14 cellular contexts compared by ENCODE assay signal in genomic region chr3:106628407-106628806, GRCh38.
A peak's percentile ranks its signal among the peaks of the same experiment; 100 is the strongest.
DNase-seq lines count a peak whose midpoint lies in the region; ATAC-seq and TF ChIP-seq lines count a peak whose summit lies in the region.
"Had no signal": no experiment of that assay in that cellular context is flagged by ENCODE, and none has a peak within 500 bp of the region (broad histone marks: within the 10 kb centered on the region; RNA-seq: fewer than 3 reads in every experiment).

No MANE protein-coding gene starts in this region.

- H3K4me1 ChIP-seq in A673 (ENCODE audit: insufficient read depth, low read length, poor library complexity, severe bottlenecking), result peaks cover 44% of the 10 kb centered on the region
- H3K4me1 ChIP-seq in RWPE2 (ENCODE audit: insufficient read depth, poor library complexity, severe bottlenecking), result no peaks in the 10 kb centered on the region
- H3K4me1 ChIP-seq in naive thymus-derived CD4-positive, alpha-beta T cell (ENCODE audit: control insufficient read depth in 2 of 2, insufficient read depth in 2 of 2, low read length in 2 of 2), result no peaks in the 10 kb centered on the region
- no peaks in the 10 kb centered on the region for H3K4me1 ChIP-seq in mucosa of descending colon (ENCODE audit: low read depth)
- H3K4me1 ChIP-seq: BE2C, body of pancreas, esophagus squamous epithelium had no signal

- no peak overlapping the region for H3K4me3 Mint-ChIP-seq in naive thymus-derived CD4-positive, alpha-beta T cell
- H3K4me3 Mint-ChIP-seq in activated CD8-positive, alpha-beta memory T cell treated with anti-CD3 and anti-CD28 coated beads, Interleukin-2, amount 10 ng/mL, durations not matched to agents 7 days and 5 days, result no peak overlapping the region

- intact Hi-C loops in A673 (cut with micrococcal nuclease; ENCODE audit: unreplicated experiment) (no loop called here), mucosa of descending colon (cut with DNase I, micrococcal nuclease) (no loop called here)
- intact Hi-C loops in naive thymus-derived CD4-positive, alpha-beta T cell (cut with micrococcal nuclease), result no loop called here

- CTCF ChIA-PET in A673 (lab: Charles Lee), result no interaction called here
- CTCF ChIA-PET in naive thymus-derived CD4-positive, alpha-beta T cell (lab: Charles Lee), result no interaction called here
- CTCF ChIA-PET in activated CD8-positive, alpha-beta memory T cell treated with anti-CD3 and anti-CD28 coated beads, Interleukin-2, amount 10 ng/mL, durations not matched to agents 7 days and 5 days (lab: Charles Lee), result no interaction called here

- no peak overlapping the region for H3K27ac Mint-ChIP-seq in naive thymus-derived CD4-positive, alpha-beta T cell
- H3K27ac Mint-ChIP-seq in activated CD8-positive, alpha-beta memory T cell treated with anti-CD3 and anti-CD28 coated beads, Interleukin-2, amount 10 ng/mL, durations not matched to agents 7 days and 5 days, result no peak overlapping the region

- peak; percentile 60 for DNase-seq in A673 (ENCODE audit: low spot score)
- DNase-seq in RWPE2 (ENCODE audit: low spot score), result no peak
- peak; percentile 55 for DNase-seq in fibroblast of gingiva (ENCODE audit: low read depth)
- DNase-seq in naive thymus-derived CD4-positive, alpha-beta T cell, result no peak
- DNase-seq in HuH-7 (ENCODE audit: low spot score), result no peak
- DNase-seq in mucosa of descending colon, result no peak
- DNase-seq in activated CD8-positive, alpha-beta memory T cell treated with anti-CD3 and anti-CD28 coated beads, Interleukin-2, amount 10 ng/mL, durations not matched to agents 7 days and 5 days, result no peak
- DNase-seq: activated CD8-positive, alpha-beta memory T cell treated with anti-CD3 and anti-CD28 coated beads, Interleukin-2, amount 50 U/mL, for 48 hours; BE2C; body of pancreas; esophagus squamous epithelium; NCI-H187; stimulated activated naive CD4-positive, alpha-beta T cell treated with Interleukin-2 at 50 U/mL for 16 hours had no signal

- peaks cover 0 to 7% (median 0%) of the 10 kb centered on the region in 5 donors for H3K36me3 Mint-ChIP-seq in naive thymus-derived CD4-positive, alpha-beta T cell
- H3K36me3 Mint-ChIP-seq in activated CD8-positive, alpha-beta memory T cell treated with anti-CD3 and anti-CD28 coated beads, Interleukin-2, amount 10 ng/mL, durations not matched to agents 7 days and 5 days, result peaks cover 8% of the 10 kb centered on the region

- H3K27ac ChIP-seq in A673 (ENCODE audit: low read depth, low read length, poor library complexity, severe bottlenecking) (peak overlapping the region; percentile 90), RWPE2 (ENCODE audit: poor library complexity, severe bottlenecking) (no peak overlapping the region)
- H3K27ac ChIP-seq in naive thymus-derived CD4-positive, alpha-beta T cell (ENCODE audit: low read depth, low read length), result no peak overlapping the region
- H3K27ac ChIP-seq: body of pancreas, esophagus squamous epithelium had no signal

- H3K27me3 ChIP-seq in A673 (replicated peaks; ENCODE audit: insufficient read depth, low read depth, low read length, poor library complexity) (no peaks in the 10 kb centered on the region), RWPE2 (ENCODE audit: insufficient read depth, poor library complexity, severe bottlenecking) (no peaks in the 10 kb centered on the region)
- no peaks in the 10 kb centered on the region for H3K27me3 ChIP-seq in naive thymus-derived CD4-positive, alpha-beta T cell (ENCODE audit: control insufficient read depth in 2 of 2, insufficient read depth in 2 of 2, low read length in 2 of 2)
- H3K27me3 ChIP-seq: BE2C, body of pancreas, esophagus squamous epithelium had no signal

- peak; percentile 34 for ATAC-seq in GM21786 (IDR thresholded peaks at IDR 0.05; ENCODE audit: unreplicated experiment)
- ATAC-seq in RWPE2 (ENCODE audit: low read depth), result peak; percentile 75
- no peak for ATAC-seq in naive thymus-derived CD4-positive, alpha-beta T cell
- ATAC-seq in mucosa of descending colon, result no peak
- ATAC-seq in activated CD8-positive, alpha-beta memory T cell treated with anti-CD3 and anti-CD28 coated beads, Interleukin-2, amount 10 ng/mL, durations not matched to agents 7 days and 5 days, result no peak
- ATAC-seq: body of pancreas had no signal

- no peak for TF ChIP-seq CTCF in A673 (conservative IDR thresholded peaks at IDR 0.05; ENCODE audit: low read depth, low read length)
- TF ChIP-seq CTCF in RWPE2 (IDR thresholded peaks at IDR 0.05; ENCODE audit: poor library complexity, severe bottlenecking), result peak; percentile 31
- TF ChIP-seq CTCF in mucosa of descending colon (IDR thresholded peaks at IDR 0.05), result no peak

- H3K27me3 Mint-ChIP-seq in naive thymus-derived CD4-positive, alpha-beta T cell, result peaks cover 0 to 5% (median 4%) of the 10 kb centered on the region in 5 donors
- no peaks in the 10 kb centered on the region for H3K27me3 Mint-ChIP-seq in activated CD8-positive, alpha-beta memory T cell treated with anti-CD3 and anti-CD28 coated beads, Interleukin-2, amount 10 ng/mL, durations not matched to agents 7 days and 5 days

- H3K36me3 ChIP-seq in A673 (ENCODE audit: insufficient read depth, low read length, poor library complexity, severe bottlenecking), result peaks cover 12% of the 10 kb centered on the region
- H3K36me3 ChIP-seq in RWPE2 (ENCODE audit: low read depth), result no peaks in the 10 kb centered on the region
- no peaks in the 10 kb centered on the region for H3K36me3 ChIP-seq in naive thymus-derived CD4-positive, alpha-beta T cell (ENCODE audit: control insufficient read depth in 2 of 3, insufficient read depth in 3 of 3, low read length in 3 of 3)
- no peaks in the 10 kb centered on the region for H3K36me3 ChIP-seq in mucosa of descending colon (ENCODE audit: low read depth)
- H3K36me3 ChIP-seq: BE2C, esophagus squamous epithelium had no signal

- H3K9me3 Mint-ChIP-seq in naive thymus-derived CD4-positive, alpha-beta T cell, result peaks cover 0 to 18% (median 9%) of the 10 kb centered on the region in 11 donors
- peaks cover 11% of the 10 kb centered on the region for H3K9me3 Mint-ChIP-seq in activated CD8-positive, alpha-beta memory T cell treated with anti-CD3 and anti-CD28 coated beads, Interleukin-2, amount 10 ng/mL, durations not matched to agents 7 days and 5 days (ENCODE audit: low read depth)

- H3K4me1 Mint-ChIP-seq in naive thymus-derived CD4-positive, alpha-beta T cell, result no peaks in the 10 kb centered on the region
- no peaks in the 10 kb centered on the region for H3K4me1 Mint-ChIP-seq in activated CD8-positive, alpha-beta memory T cell treated with anti-CD3 and anti-CD28 coated beads, Interleukin-2, amount 10 ng/mL, durations not matched to agents 7 days and 5 days

- H3K4me3 ChIP-seq in A673 (ENCODE audit: low read depth, low read length, poor library complexity, severe bottlenecking) (no peak overlapping the region), RWPE2 (ENCODE audit: severe bottlenecking) (no peak overlapping the region), mucosa of descending colon (no peak overlapping the region)
- H3K4me3 ChIP-seq in naive thymus-derived CD4-positive, alpha-beta T cell (ENCODE audit: low read length), result no peak overlapping the region
- H3K4me3 ChIP-seq: body of pancreas, esophagus squamous epithelium had no signal

- peaks cover 18% of the 10 kb centered on the region for H3K9me3 ChIP-seq in A673 (ENCODE audit: low read depth, low read length, poor library complexity, severe bottlenecking)
- no peaks in the 10 kb centered on the region for H3K9me3 ChIP-seq in RWPE2 (ENCODE audit: severe bottlenecking)
- H3K9me3 ChIP-seq in naive thymus-derived CD4-positive, alpha-beta T cell (ENCODE audit: control insufficient read depth in 2 of 3, low read length in 3 of 3), result no peaks in the 10 kb centered on the region
- H3K9me3 ChIP-seq in mucosa of descending colon, result no peaks in the 10 kb centered on the region
- H3K9me3 ChIP-seq: BE2C, body of pancreas had no signal

- no TSS peak for BruUV-seq in A673 (replicated peaks; lab: Mats Ljungman, UMichigan)

- POLR2A ChIA-PET in A673 (lab: Charles Lee; ENCODE audit: low non-redundant PET), result no interaction called here
- POLR2A ChIA-PET in naive thymus-derived CD4-positive, alpha-beta T cell (lab: Charles Lee), result no interaction called here

Comparison
In these comparisons a context has a peak if more than half of its experiments do, and no peak if none do; other contexts are left out.
1. DNase-seq: peak in A673 (single experiment) and fibroblast of gingiva (single experiment); none in RWPE2 (single experiment), naive thymus-derived CD4-positive, alpha-beta T cell (0 of 9), HuH-7 (single experiment), mucosa of descending colon (0 of 3) and activated CD8-positive, alpha-beta memory T cell treated with anti-CD3 and anti-CD28 coated beads, Interleukin-2, amount 10 ng/mL, durations not matched to agents 7 days and 5 days (single experiment).
2. ATAC-seq: peak in GM21786 (single experiment) and RWPE2 (single experiment); none in naive thymus-derived CD4-positive, alpha-beta T cell (single experiment), mucosa of descending colon (single experiment) and activated CD8-positive, alpha-beta memory T cell treated with anti-CD3 and anti-CD28 coated beads, Interleukin-2, amount 10 ng/mL, durations not matched to agents 7 days and 5 days (single experiment).